23 cellular contexts compared by ENCODE assay signal in the genomic region with DNA sequence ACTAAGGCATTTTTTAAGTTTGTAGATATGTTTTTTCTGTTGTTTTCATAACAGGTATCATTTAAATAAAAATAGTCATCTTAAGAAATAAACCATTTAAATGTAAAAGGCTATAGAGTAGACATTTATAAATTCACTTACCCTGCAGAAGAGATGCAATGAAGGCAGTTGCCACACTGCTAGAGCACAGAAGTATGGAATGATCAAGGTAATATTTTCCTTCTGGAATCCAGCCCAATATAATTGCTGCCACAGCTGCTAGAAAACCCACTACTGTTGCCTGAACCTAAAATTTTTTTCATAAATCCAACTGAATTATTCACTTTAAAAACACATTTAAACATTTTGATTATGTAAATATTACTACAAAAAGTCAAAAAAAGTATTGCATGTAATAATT.
"Had no signal": no experiment of that assay in that cellular context is flagged by ENCODE, and none has a peak within 500 bp of the region (broad histone marks: within the 10 kb centered on the region; RNA-seq: fewer than 3 reads in every experiment).

No MANE protein-coding gene starts in this region.

- H3K27ac ChIP-seq: left ventricle myocardium inferior, neural progenitor cell, neutrophil, right atrium auricular region, testis, thyroid gland, upper lobe of right lung had no signal

- H3K9me3 ChIP-seq: neutrophil, right atrium auricular region, right lobe of liver, testis, thyroid gland, upper lobe of right lung had no signal

- H3K36me3 ChIP-seq: neural progenitor cell, neutrophil, right atrium auricular region, right lobe of liver, thyroid gland, upper lobe of right lung had no signal

- ATAC-seq: natural killer cell; stimulated activated memory B cell treated with anti-CD40 and anti-IgM and Interleukin-4, amounts not matched to agents 10 μg/mL and 1 μg/mL and 100 μg/mL, for 72 hours; stimulated activated naive CD8-positive, alpha-beta T cell treated with anti-CD3 and anti-CD28 coated beads, Interleukin-15, amount 100 ng/mL, for 72 hours; upper lobe of right lung had no signal

- DNase-seq: islet precursor cell; left ventricle myocardium inferior; mesendoderm; naive B cell; natural killer cell; nephron progenitor cell; occipital lobe; right lobe of liver; stimulated activated CD4-positive, alpha-beta T cell treated with anti-CD3 and anti-CD28 coated beads, Interleukin-1b, Interleukin-23, amount 100 ng/mL, for 48 hours; stimulated activated CD4-positive, alpha-beta T cell treated with anti-CD3 and anti-CD28 coated beads, Interleukin-2, amount 100 ng/mL, for 48 hours; stimulated activated CD4-positive, alpha-beta T cell treated with anti-CD3 and anti-CD28 coated beads, Interleukin-4, amount 100 ng/mL, for 4 hours; stimulated activated CD8-positive, alpha-beta memory T cell treated with anti-CD3 and anti-CD28 coated beads, Interleukin-4, amount 100 ng/mL, for 48 hours; stimulated activated naive CD4-positive, alpha-beta T cell treated with Interleukin-2 at 50 U/mL for 16 hours; stimulated activated naive CD8-positive, alpha-beta T cell treated with anti-CD3 and anti-CD28 coated beads, Interleukin-15, amount 100 ng/mL, for 72 hours; testis; thyroid gland; upper lobe of right lung had no signal

- H3K27me3 ChIP-seq: neural progenitor cell, neutrophil, right atrium auricular region, right lobe of liver, testis, thyroid gland, upper lobe of right lung had no signal

- H3K4me3 ChIP-seq: left ventricle myocardium inferior, lung, neural progenitor cell, right atrium auricular region, right lobe of liver, smooth muscle cell, testis, thyroid gland, upper lobe of right lung had no signal

- H3K9ac ChIP-seq: neural progenitor cell had no signal

- H3K4me1 ChIP-seq: left ventricle myocardium inferior, neural progenitor cell, right atrium auricular region, testis, thyroid gland, upper lobe of right lung had no signal
